Comparison of ENCODE assay signal across 14 cellular contexts in genomic region chr6:20440291-20440690, GRCh38.
"Had no signal": no experiment of that assay in that cellular context is flagged by ENCODE, and none has a peak within 500 bp of the region (broad histone marks: within the 10 kb centered on the region; RNA-seq: fewer than 3 reads in every experiment).

No MANE protein-coding gene starts in this region.

- H3K27ac Mint-ChIP-seq: activated naive CD4-positive, alpha-beta T cell treated with anti-CD3 and anti-CD28 coated beads for 36 hours; activated T-helper 2 cell treated with anti-CD3 and anti-CD28 coated beads, Interferon-gamma antibody, Interleukin-2, Interleukin-4, amounts not matched to agents 10 μg/mL and 5 μg/mL and 100 μg/mL, durations not matched to agents 14 hours and 24 hours and 36 hours; effector memory CD8-positive, alpha-beta T cell; naive B cell; type B pancreatic cell had no signal

- H3K27me3 Mint-ChIP-seq: effector memory CD8-positive, alpha-beta T cell; naive B cell; type B pancreatic cell had no signal

- H3K9me3 Mint-ChIP-seq: activated T-helper 2 cell treated with anti-CD3 and anti-CD28 coated beads, Interferon-gamma antibody, Interleukin-2, Interleukin-4, amounts not matched to agents 10 μg/mL and 5 μg/mL and 100 μg/mL, durations not matched to agents 14 hours and 24 hours and 36 hours had no signal

- DNase-seq: activated CD4-positive, alpha-beta T cell treated with anti-CD3 and anti-CD28 coated beads, Interleukin-2, amount 50 U/mL, for 4 hours; activated CD4-positive, CD25-positive, alpha-beta regulatory T cell treated with anti-CD3 and anti-CD28 coated beads, Interleukin-2, amount 50 U/mL, for 72 hours; activated naive CD4-positive, alpha-beta T cell treated with anti-CD3 and anti-CD28 coated beads for 36 hours; activated T-cell treated with anti-CD3 and anti-CD28 coated beads for 4 hours; central memory CD4-positive, alpha-beta T cell; cortex of kidney; effector memory CD8-positive, alpha-beta T cell; hippocampal formation; naive B cell; posterior cingulate gyrus; stimulated activated naive CD4-positive, alpha-beta T cell; T-helper 9 cell had no signal

- H3K4me3 Mint-ChIP-seq: activated naive CD4-positive, alpha-beta T cell treated with anti-CD3 and anti-CD28 coated beads for 36 hours; effector memory CD8-positive, alpha-beta T cell; naive B cell; type B pancreatic cell had no signal
